ENCODE assay signal across 17 cellular contexts in the genomic region with DNA sequence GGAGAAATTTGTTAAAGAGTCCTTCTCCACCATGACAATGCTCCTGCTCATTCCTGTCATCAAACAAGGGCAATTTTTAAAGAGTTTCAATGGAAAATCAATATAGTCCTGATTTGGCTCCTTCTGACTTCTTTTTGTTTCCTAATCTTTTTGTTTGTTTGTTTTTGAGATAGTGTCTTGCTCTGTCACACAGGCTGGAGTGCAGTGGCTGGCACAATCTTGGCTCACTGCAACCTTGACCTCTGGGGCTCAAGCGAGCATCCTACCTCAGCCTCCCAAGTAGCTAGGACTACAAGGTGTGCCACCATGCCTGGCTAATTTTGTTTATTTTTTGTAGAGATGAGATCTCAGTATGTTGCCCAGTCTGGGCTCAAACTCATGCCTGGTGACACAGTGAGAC. TPM values are rescaled to one million over a fixed set of nuclear protein-coding genes. Genes with fewer than 3 reads are reported as not detected.
A peak's percentile ranks its signal among the peaks of the same experiment; 100 is the strongest.
DNase-seq lines count a peak whose midpoint lies in the region; TF ChIP-seq lines count a peak whose summit lies in the region.
"Had no signal": no experiment of that assay in that cellular context is flagged by ENCODE, and none has a peak within 500 bp of the region (broad histone marks: within the 10 kb centered on the region; RNA-seq: fewer than 3 reads in every experiment).

No MANE protein-coding gene starts in this region.

- peaks cover 31% of the 10 kb centered on the region for H3K4me1 Mint-ChIP-seq in endodermal cell
- H3K4me1 Mint-ChIP-seq: B cell had no signal

- H2BK5ac ChIP-seq in trophoblast cell (ENCODE audit: low read depth, low read length, poor library complexity): no peak overlapping the region

- peaks cover 7% of the 10 kb centered on the region for H3K9me3 Mint-ChIP-seq in endodermal cell

- no peak overlapping the region for H4K12ac ChIP-seq in trophoblast cell (ENCODE audit: low read depth, low read length)

- H3K36me3 ChIP-seq in HEK293 (ENCODE audit: control insufficient read depth in 2 of 2, insufficient read depth in 1 of 2, low read length in 2 of 2) (no peaks in the 10 kb centered on the region), endodermal cell (ENCODE audit: control insufficient read depth, insufficient read depth, low read length) (peaks cover 29% of the 10 kb centered on the region), trophoblast cell (ENCODE audit: control insufficient read depth in 1 of 2, insufficient read depth in 2 of 2, low read length in 2 of 2) (peaks cover 0 to 2% of the 10 kb centered on the region in 2 experiments), right atrium auricular region (no peaks in the 10 kb centered on the region)

- H3K79me1 ChIP-seq in trophoblast cell (ENCODE audit: low read length): no peaks in the 10 kb centered on the region

- H3K79me2 ChIP-seq in trophoblast cell (ENCODE audit: control insufficient read depth, insufficient read depth, low read length, poor library complexity): peaks cover 4% of the 10 kb centered on the region

- H3K4me3 ChIP-seq in HEK293 (ENCODE audit: low read depth, low read length) (no peak overlapping the region), endodermal cell (ENCODE audit: low read length) (no peak overlapping the region), trophoblast cell (ENCODE audit: low read depth, low read length) (no peak overlapping the region), right atrium auricular region (no peak overlapping the region)
- H3K4me3 ChIP-seq: A549; BLaER1 treated with 17β-estradiol and CSF1 and Interleukin-3, amounts not matched to agents 10 nM and 100 nM had no signal

- TF ChIP-seq CTCF in HEK293 (tag by site-specific recombination; IDR thresholded peaks at IDR 0.05) (no peak), endodermal cell (conservative IDR thresholded peaks at IDR 0.05) (no peak), right atrium auricular region (IDR thresholded peaks at IDR 0.05) (no peak)

- no peak overlapping the region for H3K23ac ChIP-seq in trophoblast cell (ENCODE audit: low read length)

- no peaks in the 10 kb centered on the region for H3K27me3 Mint-ChIP-seq in endodermal cell (ENCODE audit: insufficient read depth)
- H3K27me3 Mint-ChIP-seq: CD4-positive, alpha-beta T cell had no signal

- WGBS in endodermal cell (ENCODE audit: insufficient coverage in 1 of 2, insufficient read length in 1 of 2), 2 experiments: 95% methylated on average over 1 of the region's 1 CpG; no CpG with 5 or more reads in 1 of the 2 experiments
- no CpG with 5 or more reads among the region's 1 CpG for WGBS in trophoblast cell (ENCODE audit: extremely low coverage, insufficient coverage, insufficient read length)

- no peak overlapping the region for H4K91ac ChIP-seq in trophoblast cell (ENCODE audit: low read depth, low read length)

- no peak overlapping the region for H3K9ac ChIP-seq in endodermal cell (ENCODE audit: extremely low read depth, low read length, poor library complexity, severe bottlenecking)
- no peak overlapping the region for H3K9ac ChIP-seq in trophoblast cell (ENCODE audit: low read length)
- H3K9ac ChIP-seq: BLaER1 treated with 17β-estradiol and CSF1 and Interleukin-3, amounts not matched to agents 10 nM and 100 nM had no signal

- DNase-seq in endodermal cell: no peak
- DNase-seq in trophoblast cell: no peak
- no peak for DNase-seq in right atrium auricular region (ENCODE audit: low spot score)
- no peak for DNase-seq in NCI-H1417 (lab: John Stamatoyannopoulos, UW)
- DNase-seq: AML-193; Caco-2; Calu3; CD4-positive, alpha-beta T cell; CD8-positive, alpha-beta T cell; DMS79 treated with DMSO at 0.1 percent for 48 hours; GF-D8 had no signal

- no peaks in the 10 kb centered on the region for H3K4me1 ChIP-seq in HEK293 (ENCODE audit: control insufficient read depth, insufficient read depth, low read length)
- peaks cover 7% of the 10 kb centered on the region for H3K4me1 ChIP-seq in endodermal cell (ENCODE audit: control insufficient read depth, insufficient read depth, low read length)
- no peaks in the 10 kb centered on the region for H3K4me1 ChIP-seq in trophoblast cell (ENCODE audit: control insufficient read depth in 1 of 2, insufficient read depth in 2 of 2, low read length in 2 of 2)
- H3K4me1 ChIP-seq in right atrium auricular region: peaks cover 0 to 39% of the 10 kb centered on the region in 2 donors
- H3K4me1 ChIP-seq: BLaER1 treated with 17β-estradiol and CSF1 and Interleukin-3, amounts not matched to agents 10 nM and 100 nM; Caco-2 had no signal

- no peak overlapping the region for H2BK12ac ChIP-seq in trophoblast cell (ENCODE audit: low read length)

- no peak overlapping the region for H3K14ac ChIP-seq in trophoblast cell (ENCODE audit: low read length)

- no peak overlapping the region for H3K4me2 ChIP-seq in trophoblast cell (ENCODE audit: low read length)
- H3K4me2 ChIP-seq: A549; BLaER1 treated with 17β-estradiol and CSF1 and Interleukin-3, amounts not matched to agents 10 nM and 100 nM had no signal

- H2AFZ ChIP-seq in trophoblast cell (ENCODE audit: insufficient read depth, low read length, poor library complexity): no peak overlapping the region

- POLR2A ChIA-PET in HEK293 (lab: Yijun Ruan, JAX): interaction anchor here (0.6 kb wide), 1 partner anchor 645 kb away, joined by 3 read pairs; no protein-coding TSS in a partner anchor

- no peak overlapping the region for H2BK120ac ChIP-seq in trophoblast cell (ENCODE audit: insufficient read depth, low read length, poor library complexity)

- H3K9me3 ChIP-seq in HEK293 (ENCODE audit: control insufficient read depth, insufficient read depth, low read depth, low read length) (no peaks in the 10 kb centered on the region), endodermal cell (ENCODE audit: control insufficient read depth, low read length) (peaks cover 19% of the 10 kb centered on the region), trophoblast cell (ENCODE audit: insufficient read depth, low read depth, low read length) (no peaks in the 10 kb centered on the region), right atrium auricular region (no peaks in the 10 kb centered on the region)
- H3K9me3 ChIP-seq: A549, Caco-2 had no signal

- H3K36me3 Mint-ChIP-seq in endodermal cell (ENCODE audit: low read depth): peaks cover 19% of the 10 kb centered on the region

- H3K4ac ChIP-seq in trophoblast cell (ENCODE audit: low read depth, low read length): peak overlapping the region; percentile 13

- peak overlapping the region; percentile 76 for H3K27ac Mint-ChIP-seq in endodermal cell
- H3K27ac Mint-ChIP-seq: B cell; CD4-positive, alpha-beta T cell; CD8-positive, alpha-beta T cell had no signal

- no peak overlapping the region for H4K8ac ChIP-seq in trophoblast cell (ENCODE audit: low read depth, low read length)

- H3K27ac ChIP-seq in HEK293 (ENCODE audit: extremely low read depth, low read depth, low read length) (no peak overlapping the region), endodermal cell (ENCODE audit: low read depth, low read length) (no peak overlapping the region), trophoblast cell (ENCODE audit: low read depth, low read length) (no peak overlapping the region), right atrium auricular region (no peak overlapping the region)
- H3K27ac ChIP-seq: 22Rv1; A549; BLaER1 treated with 17β-estradiol and CSF1 and Interleukin-3, amounts not matched to agents 10 nM and 100 nM; C4-2B had no signal

- CTCF ChIA-PET in HEK293 (lab: Yijun Ruan, JAX): interaction anchor here (0.7 to 1.0 kb wide), 2 partner anchors 14 to 728 kb away, joined by 3 read pairs; no protein-coding TSS in a partner anchor

- no peak overlapping the region for H3K18ac ChIP-seq in trophoblast cell (ENCODE audit: low read length)

- H3K27me3 ChIP-seq in endodermal cell (ENCODE audit: control insufficient read depth, insufficient read depth, low read length, poor library complexity, severe bottlenecking) (no peaks in the 10 kb centered on the region), trophoblast cell (ENCODE audit: insufficient read depth, low read length) (no peaks in the 10 kb centered on the region), right atrium auricular region (no peaks in the 10 kb centered on the region)
- H3K27me3 ChIP-seq: BLaER1 treated with 17β-estradiol and CSF1 and Interleukin-3, amounts not matched to agents 10 nM and 100 nM had no signal

- no peak overlapping the region for H2AK5ac ChIP-seq in trophoblast cell (ENCODE audit: low read length)

- H3K4me3 Mint-ChIP-seq in endodermal cell: no peak overlapping the region
- H3K4me3 Mint-ChIP-seq: B cell; CD4-positive, alpha-beta T cell; CD8-positive, alpha-beta T cell had no signal

TF ChIP-seq in HEK293, 187 proteins besides CTCF, POLR2A, EP300 and RAD21:
- TF ChIP-seq HOXC10 (CRISPR knock-in tag; IDR thresholded peaks at IDR 0.05) (no peak), ZNF610 (tag by site-specific recombination; IDR thresholded peaks at IDR 0.05; ENCODE audit: borderline replicate concordance) (no peak), FEZF1 (tag by site-specific recombination; IDR thresholded peaks at IDR 0.05) (peak; percentile 61; the same call in 1 of the 2 replicates)

RNA-seq across cellular contexts. Expression of gene BMPR2, which starts 58.3 kb away (rescaled TPM):
- total RNA-seq in endodermal cell (10 to 100 TPM; 42.2 to 56.3 TPM), right atrium auricular region (10 to 100 TPM; 55.0 to 68.5 TPM)
- 32.5 TPM for polyA plus RNA-seq in endodermal cell (2013, experiment 1 of 2)
- polyA plus RNA-seq in endodermal cell (2013, experiment 2 of 2): 36.1 TPM
- 49.8 and 50.0 TPM in 2 replicates for polyA plus RNA-seq in trophoblast cell (2013)
